ENCODE assay signal across 8 cellular contexts in the genomic region with DNA sequence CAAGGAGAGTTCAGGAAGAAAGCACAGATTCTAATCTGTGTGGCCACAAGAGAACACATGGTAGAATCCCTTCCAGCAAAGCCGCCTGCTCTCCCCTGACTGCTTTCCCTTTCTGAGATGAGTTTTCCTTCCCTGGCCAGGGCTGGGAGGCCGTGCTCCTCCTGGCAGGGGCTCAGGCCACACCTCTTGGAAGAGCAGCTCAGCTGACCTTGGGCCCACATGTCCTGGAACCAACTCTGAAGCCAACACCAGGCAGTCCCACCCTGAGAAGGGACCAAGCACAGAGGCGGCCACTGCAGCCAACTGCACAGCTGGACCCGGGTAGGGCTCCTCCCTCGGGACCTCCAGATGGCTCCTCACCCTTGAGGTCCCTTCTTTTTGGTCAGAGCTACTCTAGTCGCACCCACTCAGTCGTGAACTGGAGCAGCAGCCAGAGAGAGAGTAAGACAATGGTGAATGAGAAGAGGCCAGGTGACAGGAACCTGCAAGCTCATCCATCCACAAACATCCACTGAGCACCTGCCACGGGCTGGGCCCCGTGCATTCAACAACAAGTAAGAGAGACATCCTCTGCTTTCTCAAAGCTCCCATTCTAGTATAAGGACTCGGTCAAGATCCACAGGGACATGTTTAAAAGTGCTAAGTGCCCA. TPM values are rescaled to one million over a fixed set of nuclear protein-coding genes. Genes with fewer than 3 reads are reported as not detected.
A peak's percentile ranks its signal among the peaks of the same experiment; 100 is the strongest.
DNase-seq lines count a peak whose midpoint lies in the region; ATAC-seq and TF ChIP-seq lines count a peak whose summit lies in the region.

No MANE protein-coding gene starts in this region.

- no peak overlapping the region for H3K4me3 Mint-ChIP-seq in activated T-helper 2 cell treated with anti-CD3 and anti-CD28 coated beads, Interferon-gamma antibody, Interleukin-2, Interleukin-4, amounts not matched to agents 10 μg/mL and 5 μg/mL and 100 μg/mL, durations not matched to agents 14 hours and 24 hours and 36 hours (ENCODE audit: low read depth)

- H3K9me3 Mint-ChIP-seq in activated T-helper 2 cell treated with anti-CD3 and anti-CD28 coated beads, Interferon-gamma antibody, Interleukin-2, Interleukin-4, amounts not matched to agents 10 μg/mL and 5 μg/mL and 100 μg/mL, durations not matched to agents 14 hours and 24 hours and 36 hours = no peaks in the 10 kb centered on the region

- no peak overlapping the region for H3K9ac ChIP-seq in smooth muscle cell (ENCODE audit: low read depth)

- H3K4me2 ChIP-seq in smooth muscle cell = no peak overlapping the region

- H3K36me3 ChIP-seq in left ventricle myocardium inferior (peaks cover 9% of the 10 kb centered on the region), sigmoid colon (peaks cover 0 to 25% (median 2%) of the 10 kb centered on the region in 4 donors), smooth muscle cell (ENCODE audit: low read depth) (no peaks in the 10 kb centered on the region)

- H3K79me2 ChIP-seq in smooth muscle cell (ENCODE audit: low read depth) = no peaks in the 10 kb centered on the region

- peak overlapping the region; percentile 96 for H3K27ac Mint-ChIP-seq in activated T-helper 2 cell treated with anti-CD3 and anti-CD28 coated beads, Interferon-gamma antibody, Interleukin-2, Interleukin-4, amounts not matched to agents 10 μg/mL and 5 μg/mL and 100 μg/mL, durations not matched to agents 14 hours and 24 hours and 36 hours

- H3K4me1 ChIP-seq in left ventricle myocardium inferior (peaks cover 100% of the 10 kb centered on the region), sigmoid colon (peaks cover 0 to 99% (median 92%) of the 10 kb centered on the region in 4 donors), smooth muscle cell (ENCODE audit: low read depth) (peaks cover 6% of the 10 kb centered on the region)

- H3K4me3 ChIP-seq in left ventricle myocardium inferior = peak overlapping the region; percentile 45
- no peak overlapping the region for H3K4me3 ChIP-seq in sigmoid colon
- no peak overlapping the region for H3K4me3 ChIP-seq in smooth muscle cell

- no peaks in the 10 kb centered on the region for H3K27me3 Mint-ChIP-seq in activated T-helper 2 cell treated with anti-CD3 and anti-CD28 coated beads, Interferon-gamma antibody, Interleukin-2, Interleukin-4, amounts not matched to agents 10 μg/mL and 5 μg/mL and 100 μg/mL, durations not matched to agents 14 hours and 24 hours and 36 hours (ENCODE audit: low read depth)

- H3K27ac ChIP-seq in left ventricle myocardium inferior (replicated peaks) = peak overlapping the region; percentile 92
- peak overlapping the region; percentile 66 to 81 (median 72) for H3K27ac ChIP-seq in sigmoid colon
- H3K27ac ChIP-seq in smooth muscle cell (ENCODE audit: low read depth) = no peak overlapping the region

- no peaks in the 10 kb centered on the region for H3F3A ChIP-seq in smooth muscle cell (ENCODE audit: low read depth)

- H4K20me1 ChIP-seq in smooth muscle cell (ENCODE audit: low read depth) = peaks cover 85% of the 10 kb centered on the region

- H3K9me3 ChIP-seq in left ventricle myocardium inferior (replicated peaks) (no peaks in the 10 kb centered on the region), sigmoid colon (no peaks in the 10 kb centered on the region), smooth muscle cell (replicated peaks; ENCODE audit: low read depth) (no peaks in the 10 kb centered on the region)

- H3K36me3 Mint-ChIP-seq in activated T-helper 2 cell treated with anti-CD3 and anti-CD28 coated beads, Interferon-gamma antibody, Interleukin-2, Interleukin-4, amounts not matched to agents 10 μg/mL and 5 μg/mL and 100 μg/mL, durations not matched to agents 14 hours and 24 hours and 36 hours (ENCODE audit: low read depth) = peaks cover 61% of the 10 kb centered on the region

- TF ChIP-seq EP300 in sigmoid colon (IDR thresholded peaks at IDR 0.05) = no peak

- WGBS in sigmoid colon, 2 donors = 66 to 71% methylated on average over 10 of the region's 10 CpGs
- WGBS in smooth muscle cell (ENCODE audit: low lambda C conversion rate) = 98% methylated on average over 10 of the region's 10 CpGs

- no peak for TF ChIP-seq POLR2A in sigmoid colon (IDR thresholded peaks at IDR 0.05)

- POLR2A ChIA-PET in HEK293T (lab: Yijun Ruan, JAX) = no interaction called here

- TF ChIP-seq CTCF in left ventricle myocardium inferior (IDR thresholded peaks at IDR 0.05; ENCODE audit: borderline replicate concordance) (no peak), sigmoid colon (IDR thresholded peaks at IDR 0.05) (no peak), smooth muscle cell (IDR thresholded peaks at IDR 0.05; ENCODE audit: borderline replicate concordance, insufficient read depth, poor library complexity, severe bottlenecking) (no peak)

- no peak overlapping the region for H2AFZ ChIP-seq in smooth muscle cell (ENCODE audit: low read depth)

- peak; percentile 54 for DNase-seq in GM03348 (ENCODE audit: low spot score)
- DNase-seq in activated T-helper 2 cell treated with anti-CD3 and anti-CD28 coated beads, Interferon-gamma antibody, Interleukin-2, Interleukin-4, amounts not matched to agents 10 μg/mL and 5 μg/mL and 100 μg/mL, durations not matched to agents 14 hours and 24 hours and 36 hours (ENCODE audit: low spot score) = no peak
- peak; percentile 88 for DNase-seq in left ventricle myocardium inferior
- peak; percentile 90 for DNase-seq in sigmoid colon
- DNase-seq in smooth muscle cell (lab: John Stamatoyannopoulos, UW; ENCODE audit: unreplicated experiment) = no peak
- DNase-seq in HEK293T (ENCODE audit: extremely low spot score) = no peak
- no peak for DNase-seq in kidney tubule cell (ENCODE audit: low spot score)

- H3K27me3 ChIP-seq in left ventricle myocardium inferior (ENCODE audit: low read depth) (no peaks in the 10 kb centered on the region), sigmoid colon (no peaks in the 10 kb centered on the region), smooth muscle cell (ENCODE audit: low read depth) (no peaks in the 10 kb centered on the region)

- ATAC-seq in HG03457 (IDR thresholded peaks at IDR 0.05; ENCODE audit: unreplicated experiment) = no peak

- intact Hi-C loops in activated T-helper 2 cell treated with anti-CD3 and anti-CD28 coated beads, Interferon-gamma antibody, Interleukin-2, Interleukin-4, amounts not matched to agents 10 μg/mL and 5 μg/mL and 100 μg/mL, durations not matched to agents 14 hours and 24 hours and 36 hours (cut with micrococcal nuclease) = no loop called here
- intact Hi-C loops in left ventricle myocardium inferior (cut with micrococcal nuclease) = loop anchor here (5.0 kb wide), 1 partner anchor 38 kb away; the partner anchor contains the start of gene FAM53B
- intact Hi-C loops in sigmoid colon (cut with DNase I) = loop anchor here (5.0 kb wide), 1 partner anchor 38 kb away; the partner anchor contains the start of gene FAM53B

- CTCF ChIA-PET in HEK293T (lab: Yijun Ruan, JAX) = no interaction called here

- H3K4me1 Mint-ChIP-seq in activated T-helper 2 cell treated with anti-CD3 and anti-CD28 coated beads, Interferon-gamma antibody, Interleukin-2, Interleukin-4, amounts not matched to agents 10 μg/mL and 5 μg/mL and 100 μg/mL, durations not matched to agents 14 hours and 24 hours and 36 hours (ENCODE audit: low read depth) = peaks cover 80% of the 10 kb centered on the region

TF ChIP-seq in HEK293T, 16 proteins besides CTCF, POLR2A, EP300 and RAD21:
- TF ChIP-seq L3MBTL2 (conservative IDR thresholded peaks at IDR 0.05) (no peak), PKNOX1 (IDR thresholded peaks at IDR 0.05) (no peak), SP1 (IDR thresholded peaks at IDR 0.05) (no peak), BHLHE40 (IDR thresholded peaks at IDR 0.05; ENCODE audit: borderline replicate concordance) (no peak), CTBP1 (IDR thresholded peaks at IDR 0.05; ENCODE audit: borderline replicate concordance) (no peak), HDGF (IDR thresholded peaks at IDR 0.05; ENCODE audit: borderline replicate concordance) (no peak), ELF4 (IDR thresholded peaks at IDR 0.05) (no peak), TARDBP (IDR thresholded peaks at IDR 0.05) (no peak), FOXA1 (IDR thresholded peaks at IDR 0.05) (no peak), SUZ12 (IDR thresholded peaks at IDR 0.05) (no peak), ARNT (IDR thresholded peaks at IDR 0.05) (no peak), FOXK2 (IDR thresholded peaks at IDR 0.05) (no peak), ZNF384 (IDR thresholded peaks at IDR 0.05) (no peak), NFRKB (IDR thresholded peaks at IDR 0.05) (no peak)

RNA-seq across cellular contexts. Expression of gene FAM53B, which starts 40.3 kb away (rescaled TPM):
- 18.1 and 19.3 TPM in 2 replicates for total RNA-seq in activated T-helper 2 cell treated with anti-CD3 and anti-CD28 coated beads, Interferon-gamma antibody, Interleukin-2, Interleukin-4, amounts not matched to agents 10 μg/mL and 5 μg/mL and 100 μg/mL, durations not matched to agents 14 hours and 24 hours and 36 hours
- total RNA-seq in left ventricle myocardium inferior (53.4 TPM), sigmoid colon (10 to 100 TPM; 32.3 to 36.6 (median 34.4) TPM), smooth muscle cell (6.2 and 9.3 TPM in 2 replicates)
- polyA plus RNA-seq in sigmoid colon (10 to 100 TPM in 2 of 3 donors, 1 to 10 TPM in 1; 9.6 to 36.4 (median 12.0) TPM), smooth muscle cell (5.5 and 9.3 TPM in 2 replicates)

Comparison
In these comparisons a context has a peak if more than half of its experiments do, and no peak if none do; other contexts are left out.
1. DNase-seq: peak in GM03348 (single experiment), left ventricle myocardium inferior (single experiment) and sigmoid colon (single experiment); none in activated T-helper 2 cell treated with anti-CD3 and anti-CD28 coated beads, Interferon-gamma antibody, Interleukin-2, Interleukin-4, amounts not matched to agents 10 μg/mL and 5 μg/mL and 100 μg/mL, durations not matched to agents 14 hours and 24 hours and 36 hours (single experiment), smooth muscle cell (single experiment), HEK293T (single experiment) and kidney tubule cell (single experiment).